Comparison of ENCODE assay signal across 1 cellular context in the genomic region with DNA sequence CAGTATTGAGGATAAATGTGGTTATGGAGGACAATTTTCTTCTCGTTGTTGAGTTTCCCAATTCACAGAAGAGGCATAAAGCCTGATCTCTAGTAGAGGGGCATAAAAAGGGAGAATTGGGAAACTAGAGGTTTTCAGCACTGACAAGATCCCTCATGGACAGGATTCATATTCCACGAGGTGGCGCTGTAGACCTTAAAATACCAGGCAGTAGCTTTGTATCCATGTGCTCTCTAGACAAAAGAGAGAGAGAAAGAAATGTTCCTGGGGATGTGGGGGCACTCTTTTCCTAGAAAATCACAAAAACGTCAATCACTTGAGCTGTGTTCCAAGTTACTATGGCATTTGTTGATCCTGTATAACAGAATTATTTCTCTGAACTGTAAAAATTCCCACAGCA.
TF ChIP-seq lines count a peak whose summit lies in the region.

No MANE protein-coding gene starts in this region.

TF ChIP-seq in WTC11, 78 proteins besides CTCF, POLR2A, EP300 and RAD21 (continued from another document):
- TF ChIP-seq, protein P1, sequence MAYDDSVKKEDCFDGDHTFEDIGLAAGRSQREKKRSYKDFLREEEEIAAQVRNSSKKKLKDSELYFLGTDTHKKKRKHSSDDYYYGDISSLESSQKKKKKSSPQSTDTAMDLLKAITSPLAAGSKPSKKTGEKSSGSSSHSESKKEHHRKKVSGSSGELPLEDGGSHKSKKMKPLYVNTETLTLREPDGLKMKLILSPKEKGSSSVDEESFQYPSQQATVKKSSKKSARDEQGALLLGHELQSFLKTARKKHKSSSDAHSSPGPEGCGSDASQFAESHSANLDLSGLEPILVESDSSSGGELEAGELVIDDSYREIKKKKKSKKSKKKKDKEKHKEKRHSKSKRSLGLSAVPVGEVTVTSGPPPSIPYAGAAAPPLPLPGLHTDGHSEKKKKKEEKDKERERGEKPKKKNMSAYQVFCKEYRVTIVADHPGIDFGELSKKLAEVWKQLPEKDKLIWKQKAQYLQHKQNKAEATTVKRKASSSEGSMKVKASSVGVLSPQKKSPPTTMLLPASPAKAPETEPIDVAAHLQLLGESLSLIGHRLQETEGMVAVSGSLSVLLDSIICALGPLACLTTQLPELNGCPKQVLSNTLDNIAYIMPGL (CRISPR knock-in tag; IDR thresholded peaks at IDR 0.05), result no peak
- no peak for TF ChIP-seq SMAD4 (CRISPR knock-in tag; IDR thresholded peaks at IDR 0.05)
- TF ChIP-seq FOXK1 (CRISPR knock-in tag; IDR thresholded peaks at IDR 0.05), result no peak
- TF ChIP-seq ZNF121 (CRISPR knock-in tag; IDR thresholded peaks at IDR 0.05), result no peak
- TF ChIP-seq, protein P2, sequence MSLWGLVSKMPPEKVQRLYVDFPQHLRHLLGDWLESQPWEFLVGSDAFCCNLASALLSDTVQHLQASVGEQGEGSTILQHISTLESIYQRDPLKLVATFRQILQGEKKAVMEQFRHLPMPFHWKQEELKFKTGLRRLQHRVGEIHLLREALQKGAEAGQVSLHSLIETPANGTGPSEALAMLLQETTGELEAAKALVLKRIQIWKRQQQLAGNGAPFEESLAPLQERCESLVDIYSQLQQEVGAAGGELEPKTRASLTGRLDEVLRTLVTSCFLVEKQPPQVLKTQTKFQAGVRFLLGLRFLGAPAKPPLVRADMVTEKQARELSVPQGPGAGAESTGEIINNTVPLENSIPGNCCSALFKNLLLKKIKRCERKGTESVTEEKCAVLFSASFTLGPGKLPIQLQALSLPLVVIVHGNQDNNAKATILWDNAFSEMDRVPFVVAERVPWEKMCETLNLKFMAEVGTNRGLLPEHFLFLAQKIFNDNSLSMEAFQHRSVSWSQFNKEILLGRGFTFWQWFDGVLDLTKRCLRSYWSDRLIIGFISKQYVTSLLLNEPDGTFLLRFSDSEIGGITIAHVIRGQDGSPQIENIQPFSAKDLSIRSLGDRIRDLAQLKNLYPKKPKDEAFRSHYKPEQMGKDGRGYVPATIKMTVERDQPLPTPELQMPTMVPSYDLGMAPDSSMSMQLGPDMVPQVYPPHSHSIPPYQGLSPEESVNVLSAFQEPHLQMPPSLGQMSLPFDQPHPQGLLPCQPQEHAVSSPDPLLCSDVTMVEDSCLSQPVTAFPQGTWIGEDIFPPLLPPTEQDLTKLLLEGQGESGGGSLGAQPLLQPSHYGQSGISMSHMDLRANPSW (CRISPR knock-in tag; conservative IDR thresholded peaks at IDR 0.05; ENCODE audit: low read depth), result no peak
- TF ChIP-seq OVOL2 (CRISPR knock-in tag; IDR thresholded peaks at IDR 0.05; ENCODE audit: borderline replicate concordance), result no peak
